14 cellular contexts compared by ENCODE assay signal in genomic region chr7:5687936-5688673, GRCh38.
A peak's percentile ranks its signal among the peaks of the same experiment; 100 is the strongest.
DNase-seq lines count a peak whose midpoint lies in the region; ATAC-seq, FAIRE-seq and TF ChIP-seq lines count a peak whose summit lies in the region.
"Had no signal": no experiment of that assay in that cellular context is flagged by ENCODE, and none has a peak within 500 bp of the region (broad histone marks: within the 10 kb centered on the region; RNA-seq: fewer than 3 reads in every experiment).

No MANE protein-coding gene starts in this region.

- H3K36me3 Mint-ChIP-seq in activated CD4-positive, alpha-beta T cell treated with anti-CD3 and anti-CD28 coated beads, Interleukin-2, amount 10 ng/mL, durations not matched to agents 7 days and 5 days (ENCODE audit: low read depth): peaks cover 50% of the 10 kb centered on the region
- H3K36me3 Mint-ChIP-seq in activated T-helper 1 cell treated with anti-CD3 and anti-CD28 coated beads, Interleukin-12 subunit alpha, Interleukin-12 subunit beta, Interleukin-2, Interleukin-4 antibody, amounts not matched to agents 30 ng/mL and 10 ng/mL and 1 ng/mL, durations not matched to agents 14 hours and 24 hours and 36 hours (ENCODE audit: low read depth): peaks cover 42% of the 10 kb centered on the region

- H3K9ac ChIP-seq in kidney (ENCODE audit: low read length in 2 of 2): peak overlapping the region in 1 of 2 donors; percentile 60

- no peaks in the 10 kb centered on the region for H3K27me3 ChIP-seq in stomach

- TF ChIP-seq CTCF in kidney (IDR thresholded peaks at IDR 0.05; ENCODE audit: borderline replicate concordance, extremely low read depth, insufficient read depth): no peak
- no peak for TF ChIP-seq CTCF in stomach (IDR thresholded peaks at IDR 0.05)

- CTCF ChIA-PET in activated CD4-positive, alpha-beta T cell treated with anti-CD3 and anti-CD28 coated beads, Interleukin-2, amount 10 ng/mL, durations not matched to agents 7 days and 5 days (lab: Charles Lee): interaction anchor here (1.1 to 1.4 kb wide), 5 partner anchors 10 to 93 kb away, joined by 3 to 4 read pairs (median 3); partner anchors contain the start of gene RNF216

- POLR2A ChIA-PET in activated CD4-positive, alpha-beta T cell treated with anti-CD3 and anti-CD28 coated beads, Interleukin-2, amount 10 ng/mL, durations not matched to agents 7 days and 5 days (lab: Charles Lee): no interaction called here

- no peaks in the 10 kb centered on the region for H3K27me3 Mint-ChIP-seq in activated CD4-positive, alpha-beta T cell treated with anti-CD3 and anti-CD28 coated beads, Interleukin-2, amount 10 ng/mL, durations not matched to agents 7 days and 5 days
- H3K27me3 Mint-ChIP-seq in activated T-helper 1 cell treated with anti-CD3 and anti-CD28 coated beads, Interleukin-12 subunit alpha, Interleukin-12 subunit beta, Interleukin-2, Interleukin-4 antibody, amounts not matched to agents 30 ng/mL and 10 ng/mL and 1 ng/mL, durations not matched to agents 14 hours and 24 hours and 36 hours (ENCODE audit: insufficient read depth): peaks cover 17% of the 10 kb centered on the region

- intact Hi-C loops in activated T-helper 1 cell treated with anti-CD3 and anti-CD28 coated beads, Interleukin-12 subunit alpha, Interleukin-12 subunit beta, Interleukin-2, Interleukin-4 antibody, amounts not matched to agents 30 ng/mL and 10 ng/mL and 1 ng/mL, durations not matched to agents 14 hours and 24 hours and 36 hours (cut with micrococcal nuclease): no loop called here
- intact Hi-C loops in kidney (cut with DNase I): no loop called here
- intact Hi-C loops in stomach (cut with DNase I; ENCODE audit: low total_unique reads): no loop called here

- TF ChIP-seq EP300 in stomach (IDR thresholded peaks at IDR 0.05): no peak

- H3K4me1 ChIP-seq in kidney (ENCODE audit: control insufficient read depth in 1 of 2, insufficient read depth in 1 of 2, low read depth in 1 of 2, low read length in 2 of 2) (peaks cover 34 to 42% of the 10 kb centered on the region in 2 donors), stomach (peaks cover 29 to 93% (median 67%) of the 10 kb centered on the region in 4 donors)

- H3K27ac Mint-ChIP-seq in activated CD4-positive, alpha-beta T cell treated with anti-CD3 and anti-CD28 coated beads, Interleukin-2, amount 10 ng/mL, durations not matched to agents 7 days and 5 days: peak overlapping the region; percentile 93
- peak overlapping the region; percentile 83 for H3K27ac Mint-ChIP-seq in activated T-helper 1 cell treated with anti-CD3 and anti-CD28 coated beads, Interleukin-12 subunit alpha, Interleukin-12 subunit beta, Interleukin-2, Interleukin-4 antibody, amounts not matched to agents 30 ng/mL and 10 ng/mL and 1 ng/mL, durations not matched to agents 14 hours and 24 hours and 36 hours

- no peak for DNase-seq in activated CD4-positive, alpha-beta T cell treated with anti-CD3 and anti-CD28 coated beads, Interleukin-2, amount 10 ng/mL, durations not matched to agents 7 days and 5 days
- DNase-seq in activated CD4-positive, alpha-beta T cell treated with anti-CD3 and anti-CD28 coated beads for 4 hours: no peak
- DNase-seq in activated T-helper 1 cell treated with anti-CD3 and anti-CD28 coated beads, Interleukin-12 subunit alpha, Interleukin-12 subunit beta, Interleukin-2, Interleukin-4 antibody, amounts not matched to agents 30 ng/mL and 10 ng/mL and 1 ng/mL, durations not matched to agents 14 hours and 24 hours and 36 hours (ENCODE audit: low spot score): no peak
- no peak for DNase-seq in kidney
- no peak for DNase-seq in stomach
- no peak for DNase-seq in activated effector memory CD4-positive, alpha-beta T cell treated with Interleukin-2 at 50 U/mL for 16 hours
- DNase-seq: foreskin melanocyte, GDM1, NCI-H446 treated with DMSO at 0.1 percent for 48 hours, SHP77 treated with DMSO at 0.1 percent for 48 hours had no signal

- H3K4me3 ChIP-seq in kidney (ENCODE audit: low read length in 2 of 2) (no peak overlapping the region), stomach (no peak overlapping the region)

- no peak for TF ChIP-seq POLR2A in stomach (IDR thresholded peaks at IDR 0.05)

- H3K9me3 Mint-ChIP-seq in activated CD4-positive, alpha-beta T cell treated with anti-CD3 and anti-CD28 coated beads, Interleukin-2, amount 10 ng/mL, durations not matched to agents 7 days and 5 days: no peaks in the 10 kb centered on the region
- no peaks in the 10 kb centered on the region for H3K9me3 Mint-ChIP-seq in activated T-helper 1 cell treated with anti-CD3 and anti-CD28 coated beads, Interleukin-12 subunit alpha, Interleukin-12 subunit beta, Interleukin-2, Interleukin-4 antibody, amounts not matched to agents 30 ng/mL and 10 ng/mL and 1 ng/mL, durations not matched to agents 14 hours and 24 hours and 36 hours

- peaks cover 85% of the 10 kb centered on the region for H3K4me1 Mint-ChIP-seq in activated CD4-positive, alpha-beta T cell treated with anti-CD3 and anti-CD28 coated beads, Interleukin-2, amount 10 ng/mL, durations not matched to agents 7 days and 5 days
- peaks cover 77% of the 10 kb centered on the region for H3K4me1 Mint-ChIP-seq in activated T-helper 1 cell treated with anti-CD3 and anti-CD28 coated beads, Interleukin-12 subunit alpha, Interleukin-12 subunit beta, Interleukin-2, Interleukin-4 antibody, amounts not matched to agents 30 ng/mL and 10 ng/mL and 1 ng/mL, durations not matched to agents 14 hours and 24 hours and 36 hours (ENCODE audit: low read depth)

- peak overlapping the region; percentile 26 to 68 for H3K27ac ChIP-seq in kidney (ENCODE audit: low read depth in 2 of 2, low read length in 2 of 2)
- peak overlapping the region in 4 of 5 donors; percentile 90 to 94 (median 90) for H3K27ac ChIP-seq in stomach

- no peak for FAIRE-seq in kidney (lab: Jason Lieb, UNC)
- FAIRE-seq: bronchial epithelial cell, H54 had no signal

- ATAC-seq in HG02678 (IDR thresholded peaks at IDR 0.05; ENCODE audit: unreplicated experiment): no peak
- ATAC-seq in HG02981 (IDR thresholded peaks at IDR 0.05; ENCODE audit: unreplicated experiment): no peak

- peak overlapping the region; percentile 52 for H3K4me3 Mint-ChIP-seq in activated CD4-positive, alpha-beta T cell treated with anti-CD3 and anti-CD28 coated beads, Interleukin-2, amount 10 ng/mL, durations not matched to agents 7 days and 5 days
- peak overlapping the region; percentile 45 for H3K4me3 Mint-ChIP-seq in activated T-helper 1 cell treated with anti-CD3 and anti-CD28 coated beads, Interleukin-12 subunit alpha, Interleukin-12 subunit beta, Interleukin-2, Interleukin-4 antibody, amounts not matched to agents 30 ng/mL and 10 ng/mL and 1 ng/mL, durations not matched to agents 14 hours and 24 hours and 36 hours

- H3K9me3 ChIP-seq in kidney (ENCODE audit: control insufficient read depth in 1 of 2, low read length in 2 of 2) (no peaks in the 10 kb centered on the region), stomach (no peaks in the 10 kb centered on the region)

- WGBS in stomach, 5 donors: 60 to 77% (median 68%) methylated on average over 11 of the region's 11 CpGs

- H3K36me3 ChIP-seq in kidney (ENCODE audit: control insufficient read depth in 1 of 2, insufficient read depth in 2 of 2, low read length in 2 of 2) (peaks cover 0 to 7% of the 10 kb centered on the region in 2 donors), stomach (peaks cover 0 to 26% (median 20%) of the 10 kb centered on the region in 4 donors)
